In the genomic region with DNA sequence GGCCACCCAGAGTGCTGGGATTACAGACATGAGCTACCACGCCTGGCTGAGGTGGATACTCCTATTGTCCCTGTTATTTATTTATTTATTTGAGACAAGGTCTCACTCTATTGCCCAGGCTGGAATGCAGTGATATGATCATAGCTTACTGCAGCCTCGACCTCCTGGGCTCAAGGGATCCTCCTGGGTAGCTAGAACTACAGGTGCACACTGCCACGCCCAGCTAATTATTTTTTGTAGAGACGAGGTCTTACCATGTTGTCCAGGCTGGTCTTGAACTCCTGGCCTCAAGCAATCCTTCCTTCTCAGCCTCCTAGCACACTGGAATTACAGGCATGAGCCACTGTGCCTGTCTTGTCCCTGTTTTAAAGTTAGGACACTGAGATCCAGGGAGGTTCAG, we compare ENCODE assay signal across 3 cellular contexts.
TF ChIP-seq lines count a peak whose summit lies in the region.

No MANE protein-coding gene starts in this region.

TF ChIP-seq in HepG2, 621 proteins besides CTCF, POLR2A, EP300 and RAD21:
- TF ChIP-seq ZNF839 (CRISPR knock-in tag; IDR thresholded peaks at IDR 0.05; ENCODE audit: borderline replicate concordance) (no peak), EZH2 (conservative IDR thresholded peaks at IDR 0.05; ENCODE audit: low read depth, low read length) (no peak)
TF ChIP-seq in HepG2: peak in this region for 0.

TF ChIP-seq in endothelial cell of umbilical vein, 7 proteins besides CTCF, POLR2A, EP300 and RAD21:
- TF ChIP-seq GATA2 (IDR thresholded peaks at IDR 0.05; ENCODE audit: insufficient read depth, insufficient read length, low read depth, low read length) (no peak), MAX (IDR thresholded peaks at IDR 0.05; ENCODE audit: insufficient read depth, insufficient read length) (no peak), EZH2 (IDR thresholded peaks at IDR 0.05; ENCODE audit: borderline replicate concordance, low read depth, low read length, severe bottlenecking) (no peak), MYC (IDR thresholded peaks at IDR 0.05; ENCODE audit: low read depth, low read length) (no peak), FOS (IDR thresholded peaks at IDR 0.05; ENCODE audit: borderline replicate concordance, insufficient read depth, low read length) (no peak), POLR2AphosphoS5 (IDR thresholded peaks at IDR 0.05; ENCODE audit: insufficient read depth, low read depth, low read length) (no peak), JUN (IDR thresholded peaks at IDR 0.05; ENCODE audit: borderline replicate concordance, insufficient read depth, insufficient read length, low read depth) (no peak)

TF ChIP-seq in WTC11, 78 proteins besides CTCF, POLR2A, EP300 and RAD21:
- TF ChIP-seq RELA (CRISPR knock-in tag; IDR thresholded peaks at IDR 0.05; ENCODE audit: borderline replicate concordance) (no peak), IRF2 (CRISPR knock-in tag; IDR thresholded peaks at IDR 0.05; ENCODE audit: borderline replicate concordance, low read depth) (no peak), KAT7 (CRISPR knock-in tag; IDR thresholded peaks at IDR 0.05; ENCODE audit: borderline replicate concordance) (no peak), ZNF423 (CRISPR knock-in tag; IDR thresholded peaks at IDR 0.05) (no peak)
- TF ChIP-seq, protein P1, sequence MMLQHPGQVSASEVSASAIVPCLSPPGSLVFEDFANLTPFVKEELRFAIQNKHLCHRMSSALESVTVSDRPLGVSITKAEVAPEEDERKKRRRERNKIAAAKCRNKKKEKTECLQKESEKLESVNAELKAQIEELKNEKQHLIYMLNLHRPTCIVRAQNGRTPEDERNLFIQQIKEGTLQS (CRISPR knock-in tag; conservative IDR thresholded peaks at IDR 0.05), result no peak
- TF ChIP-seq, protein P2, sequence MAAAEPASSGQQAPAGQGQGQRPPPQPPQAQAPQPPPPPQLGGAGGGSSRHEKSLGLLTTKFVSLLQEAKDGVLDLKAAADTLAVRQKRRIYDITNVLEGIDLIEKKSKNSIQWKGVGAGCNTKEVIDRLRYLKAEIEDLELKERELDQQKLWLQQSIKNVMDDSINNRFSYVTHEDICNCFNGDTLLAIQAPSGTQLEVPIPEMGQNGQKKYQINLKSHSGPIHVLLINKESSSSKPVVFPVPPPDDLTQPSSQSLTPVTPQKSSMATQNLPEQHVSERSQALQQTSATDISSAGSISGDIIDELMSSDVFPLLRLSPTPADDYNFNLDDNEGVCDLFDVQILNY (CRISPR knock-in tag; IDR thresholded peaks at IDR 0.05), result no peak
- TF ChIP-seq, protein P3, sequence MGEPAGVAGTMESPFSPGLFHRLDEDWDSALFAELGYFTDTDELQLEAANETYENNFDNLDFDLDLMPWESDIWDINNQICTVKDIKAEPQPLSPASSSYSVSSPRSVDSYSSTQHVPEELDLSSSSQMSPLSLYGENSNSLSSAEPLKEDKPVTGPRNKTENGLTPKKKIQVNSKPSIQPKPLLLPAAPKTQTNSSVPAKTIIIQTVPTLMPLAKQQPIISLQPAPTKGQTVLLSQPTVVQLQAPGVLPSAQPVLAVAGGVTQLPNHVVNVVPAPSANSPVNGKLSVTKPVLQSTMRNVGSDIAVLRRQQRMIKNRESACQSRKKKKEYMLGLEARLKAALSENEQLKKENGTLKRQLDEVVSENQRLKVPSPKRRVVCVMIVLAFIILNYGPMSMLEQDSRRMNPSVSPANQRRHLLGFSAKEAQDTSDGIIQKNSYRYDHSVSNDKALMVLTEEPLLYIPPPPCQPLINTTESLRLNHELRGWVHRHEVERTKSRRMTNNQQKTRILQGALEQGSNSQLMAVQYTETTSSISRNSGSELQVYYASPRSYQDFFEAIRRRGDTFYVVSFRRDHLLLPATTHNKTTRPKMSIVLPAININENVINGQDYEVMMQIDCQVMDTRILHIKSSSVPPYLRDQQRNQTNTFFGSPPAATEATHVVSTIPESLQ (CRISPR knock-in tag; IDR thresholded peaks at IDR 0.05), result no peak
